Comparison of ENCODE assay signal across 22 cellular contexts in genomic region chr2:8592736-8593135, GRCh38.
DNase-seq lines count a peak whose midpoint lies in the region; ATAC-seq and TF ChIP-seq lines count a peak whose summit lies in the region.
"Had no signal": no experiment of that assay in that cellular context is flagged by ENCODE, and none has a peak within 500 bp of the region (broad histone marks: within the 10 kb centered on the region; RNA-seq: fewer than 3 reads in every experiment).

No MANE protein-coding gene starts in this region.

- H3K9me3 ChIP-seq in PC-3 (ENCODE audit: low read length) (no peaks in the 10 kb centered on the region), spleen (no peaks in the 10 kb centered on the region)
- H3K9me3 ChIP-seq: gastroesophageal sphincter, neutrophil, SJSA1 had no signal

- H3K27me3 ChIP-seq in PC-3 (ENCODE audit: low read length) (no peaks in the 10 kb centered on the region), spleen (replicated peaks in 1 of 7) (peaks cover 0 to 25% (median 0%) of the 10 kb centered on the region in 7 donors)
- H3K27me3 ChIP-seq: gastroesophageal sphincter, neutrophil, SJSA1 had no signal

- no peak overlapping the region for H3K4me2 ChIP-seq in PC-3 (ENCODE audit: low read length)

- ATAC-seq in PC-3 = 0 out of 2 replicates have a peak, but pooled peaks have one; percentile 20
- ATAC-seq: activated CD8-positive, alpha-beta T cell treated with anti-CD3 and anti-CD28 coated beads, Interleukin-2, amount 10 ng/mL, durations not matched to agents 7 days and 5 days; gastroesophageal sphincter had no signal

- H3K9me2 ChIP-seq in PC-3 (replicated peaks; ENCODE audit: low read length) = no peaks in the 10 kb centered on the region

- peak; percentile 27 for DNase-seq in PC-3
- DNase-seq in cardiac septum (ENCODE audit: low spot score) = peak; percentile 66
- DNase-seq in mesenteric fat pad (ENCODE audit: low spot score) = peak; percentile 68
- DNase-seq in spleen = peak; percentile 58
- DNase-seq in head of caudate nucleus = no peak
- no peak for DNase-seq in SKM-1 (lab: John Stamatoyannopoulos, UW; ENCODE audit: unreplicated experiment)
- DNase-seq in DMS79 (lab: John Stamatoyannopoulos, UW) = no peak
- DNase-seq in SHP77 (lab: John Stamatoyannopoulos, UW) = no peak
- DNase-seq: activated CD4-positive, CD25-positive, alpha-beta regulatory T cell treated with anti-CD3 and anti-CD28 coated beads, Interleukin-2, amount 50 U/mL, for 72 hours; activated CD8-positive, alpha-beta T cell treated with anti-CD3 and anti-CD28 coated beads, Interleukin-2, amount 10 ng/mL, durations not matched to agents 7 days and 5 days; activated gamma-delta T cell; DMS153; H7; NCI-H1105 treated with DMSO at 0.1 percent for 48 hours; NCI-H2029; stimulated activated CD4-positive, alpha-beta T cell treated with anti-CD3 and anti-CD28 coated beads, Interleukin-1b, Interleukin-23, amount 100 ng/mL, for 48 hours; stimulated activated CD8-positive, alpha-beta memory T cell treated with anti-CD3 and anti-CD28 coated beads, Interleukin-4, amount 100 ng/mL, for 48 hours had no signal

- CTCF ChIA-PET in PC-3 (lab: Charles Lee) = no interaction called here

- peaks cover 13% of the 10 kb centered on the region for H3K4me1 ChIP-seq in PC-3 (ENCODE audit: insufficient read depth, low read length)
- peaks cover 0 to 14% (median 3%) of the 10 kb centered on the region in 6 donors for H3K4me1 ChIP-seq in spleen
- H3K4me1 ChIP-seq: gastroesophageal sphincter had no signal

- no peaks in the 10 kb centered on the region for H3K36me3 ChIP-seq in PC-3 (ENCODE audit: low read depth, low read length)
- no peaks in the 10 kb centered on the region for H3K36me3 ChIP-seq in spleen
- H3K36me3 ChIP-seq: gastroesophageal sphincter, neutrophil, SJSA1 had no signal

- no peaks in the 10 kb centered on the region for H3K79me2 ChIP-seq in PC-3 (ENCODE audit: low read length)

- no peak overlapping the region for H3K27ac ChIP-seq in PC-3 (ENCODE audit: low read length)
- H3K27ac ChIP-seq in spleen = no peak overlapping the region
- H3K27ac ChIP-seq: gastroesophageal sphincter, neutrophil, SJSA1, skin epidermis had no signal

- 80 to 94% (median 86%) methylated on average over 6 to 7 of the region's 7 CpGs for WGBS in spleen, 5 donors

- H3K9ac ChIP-seq in PC-3 (ENCODE audit: low read length) = no peak overlapping the region

- no peak for TF ChIP-seq CTCF in PC-3 (conservative IDR thresholded peaks at IDR 0.05; ENCODE audit: low read depth, low read length)
- no peak for TF ChIP-seq CTCF in spleen (IDR thresholded peaks at IDR 0.05 in 8 of 11, conservative IDR thresholded peaks at IDR 0.05 in 3 of 11)

- no peak for TF ChIP-seq POLR2A in spleen (IDR thresholded peaks at IDR 0.05)

- H4K20me1 ChIP-seq in PC-3 (ENCODE audit: low read length) = no peaks in the 10 kb centered on the region

- BruUV-seq in PC-3 (replicated peaks; lab: Mats Ljungman, UMichigan) = no TSS peak

- no peaks in the 10 kb centered on the region for H3F3A ChIP-seq in PC-3 (ENCODE audit: low read length, unreplicated experiment)

- POLR2A ChIA-PET in PC-3 (lab: Charles Lee; ENCODE audit: unreplicated experiment) = no interaction called here

- no peak overlapping the region for H2AFZ ChIP-seq in PC-3 (ENCODE audit: low read length)

- intact Hi-C loops in PC-3 (cut with micrococcal nuclease) (no loop called here), cardiac septum (cut with DNase I) (loop anchor here (5.0 kb wide), 1 partner anchor 85 kb away; no protein-coding TSS in a partner anchor), spleen (cut with DNase I; ENCODE audit: low total_unique reads) (no loop called here), head of caudate nucleus (cut with DNase I) (no loop called here)

- H3K4me3 ChIP-seq in PC-3 (ENCODE audit: low read length) (no peak overlapping the region), spleen (no peak overlapping the region)
- H3K4me3 ChIP-seq: gastroesophageal sphincter, lung, SJSA1, skin epidermis had no signal

Comparison
In these comparisons a context has a peak if more than half of its experiments do, and no peak if none do; other contexts are left out.
1. DNase-seq: peak in PC-3 (single experiment), cardiac septum (single experiment), mesenteric fat pad (single experiment) and spleen (single experiment); none in head of caudate nucleus (0 of 42), SKM-1 (single experiment), DMS79 (single experiment) and SHP77 (0 of 2).